8 cellular contexts compared by ENCODE assay signal in genomic region chr7:97024209-97025129, GRCh38. TPM values are rescaled to one million over a fixed set of nuclear protein-coding genes. Genes with fewer than 3 reads are reported as not detected.
DNase-seq lines count a peak whose midpoint lies in the region; ATAC-seq and TF ChIP-seq lines count a peak whose summit lies in the region.

TSS of gene DLX5 (minus strand) at chr7:97024831. CDS start at chr7:97024623, 208 bp downstream.

- intact Hi-C loops in posterior vena cava (cut with DNase I): loop anchor here (5.0 to 10.0 kb wide), 4 partner anchors 212 to 1110 kb away; no protein-coding TSS in a partner anchor

- POLR2A ChIA-PET in HEK293T (lab: Yijun Ruan, JAX): interaction anchor here (1.1 to 1.9 kb wide), 5 partner anchors 9 to 138 kb away, joined by 3 to 21 read pairs (median 3); partner anchors contain the start of gene DLX6

- ATAC-seq in HG03108 (IDR thresholded peaks at IDR 0.05; ENCODE audit: unreplicated experiment): no peak
- ATAC-seq in HG03039 (IDR thresholded peaks at IDR 0.05; ENCODE audit: unreplicated experiment): no peak

- H3K4me3 ChIP-seq in fibroblast of mammary gland (ENCODE audit: control insufficient read depth, low read depth, low read length): peak within 1 kb of the TSS; percentile 26

- peak; percentile 63 for DNase-seq in AG09319 (ENCODE audit: extremely low read depth, low read depth)
- DNase-seq in HEK293T (ENCODE audit: extremely low spot score): peak; percentile 53
- DNase-seq in RPMI7951 (ENCODE audit: low read depth): peak; percentile 43
- DNase-seq in fibroblast of mammary gland (ENCODE audit: low read depth): peak; percentile 41
- peak; percentile 93 for DNase-seq in posterior vena cava (ENCODE audit: low spot score)
- no peak for DNase-seq in NCI-H446 treated with DMSO at 0.1 percent for 48 hours (lab: John Stamatoyannopoulos, UW)

- CTCF ChIA-PET in HEK293T (lab: Yijun Ruan, JAX): interaction anchor here (0.7 to 1.3 kb wide), 3 partner anchors 9 to 1109 kb away, joined by 4 to 9 read pairs (median 6); no protein-coding TSS in a partner anchor

- TF ChIP-seq CTCF in AG09319 (IDR thresholded peaks at IDR 0.05; ENCODE audit: low read depth, low read length) (no peak), fibroblast of mammary gland (conservative IDR thresholded peaks at IDR 0.05; ENCODE audit: control insufficient read depth, insufficient read depth, low read depth, low read length) (no peak)

TF ChIP-seq in HEK293T, 16 proteins besides CTCF, POLR2A, EP300 and RAD21:
- TF ChIP-seq, protein P1, sequence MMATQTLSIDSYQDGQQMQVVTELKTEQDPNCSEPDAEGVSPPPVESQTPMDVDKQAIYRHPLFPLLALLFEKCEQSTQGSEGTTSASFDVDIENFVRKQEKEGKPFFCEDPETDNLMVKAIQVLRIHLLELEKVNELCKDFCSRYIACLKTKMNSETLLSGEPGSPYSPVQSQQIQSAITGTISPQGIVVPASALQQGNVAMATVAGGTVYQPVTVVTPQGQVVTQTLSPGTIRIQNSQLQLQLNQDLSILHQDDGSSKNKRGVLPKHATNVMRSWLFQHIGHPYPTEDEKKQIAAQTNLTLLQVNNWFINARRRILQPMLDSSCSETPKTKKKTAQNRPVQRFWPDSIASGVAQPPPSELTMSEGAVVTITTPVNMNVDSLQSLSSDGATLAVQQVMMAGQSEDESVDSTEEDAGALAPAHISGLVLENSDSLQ (IDR thresholded peaks at IDR 0.05): 0 out of 2 replicates have a peak, but pooled peaks have one; percentile 11
- TF ChIP-seq CTBP1 (IDR thresholded peaks at IDR 0.05; ENCODE audit: borderline replicate concordance) (no peak), ZNF384 (IDR thresholded peaks at IDR 0.05) (no peak), NFRKB (IDR thresholded peaks at IDR 0.05) (no peak), L3MBTL2 (conservative IDR thresholded peaks at IDR 0.05) (peak; percentile 76), SUZ12 (IDR thresholded peaks at IDR 0.05) (no peak)

RNA-seq across cellular contexts. Expression of gene DLX5, which starts in this region (rescaled TPM):
- total RNA-seq in RPMI7951 (2014; rRNA removed; shearing (Covaris generic)): 0.48 and 0.59 TPM in 2 replicates
- total RNA-seq in posterior vena cava: 1 to 10 TPM; 4.8 to 4.9 TPM

Comparison
In these comparisons a context has a peak if more than half of its experiments do, and no peak if none do; other contexts are left out.
1. Peak in DNase-seq in RPMI7951; RNA of the gene not detected or under 1 TPM.